ENCODE assay signal across 7 cellular contexts in the genomic region with DNA sequence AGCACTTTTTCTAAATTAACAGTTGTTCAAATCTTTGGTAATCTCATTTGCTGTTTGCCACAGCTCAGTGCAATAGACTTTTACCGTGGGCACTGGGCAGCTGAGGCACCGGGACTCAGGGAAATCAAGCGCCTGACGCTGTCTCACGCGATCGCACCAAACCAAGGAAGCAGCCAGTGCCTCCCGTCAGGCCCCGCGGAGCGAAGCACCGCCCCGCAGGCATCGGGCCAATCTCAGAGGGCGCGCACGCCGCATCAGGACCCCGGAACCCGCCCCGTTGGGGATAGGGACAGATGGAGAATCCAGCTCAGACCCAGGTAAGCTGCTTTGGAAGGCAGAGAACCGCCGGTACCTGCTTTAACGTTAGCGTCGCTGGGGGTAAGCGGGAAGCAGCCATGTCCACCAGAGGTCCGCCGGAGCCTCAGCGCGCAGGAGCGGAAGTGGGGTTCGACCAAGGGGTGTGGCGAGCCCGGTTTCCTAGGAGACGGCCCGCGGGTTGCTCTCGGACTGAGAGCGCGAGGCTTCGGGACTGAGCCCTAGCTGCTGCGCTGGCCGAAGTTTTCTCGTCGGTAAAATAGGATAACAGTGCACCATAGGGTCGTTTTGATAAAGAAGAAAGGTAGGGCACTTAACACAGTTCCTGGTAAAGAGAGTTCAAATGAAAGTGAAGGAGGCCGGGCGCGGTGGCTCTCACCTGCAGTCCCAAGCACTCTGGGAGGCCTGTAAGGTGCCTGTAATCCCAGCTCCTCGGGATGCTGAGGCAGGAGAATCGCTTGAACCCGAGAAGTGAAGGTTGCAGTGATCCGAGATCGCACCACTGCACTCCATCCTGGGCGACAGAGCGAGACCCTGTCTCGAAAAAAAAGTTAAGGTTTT. TPM values are rescaled to one million over a fixed set of nuclear protein-coding genes. Genes with fewer than 3 reads are reported as not detected.
DNase-seq lines count a peak whose midpoint lies in the region; ATAC-seq, FAIRE-seq and TF ChIP-seq lines count a peak whose summit lies in the region.

A gene with protein sequence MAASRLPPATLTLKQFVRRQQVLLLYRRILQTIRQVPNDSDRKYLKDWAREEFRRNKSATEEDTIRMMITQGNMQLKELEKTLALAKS (minus strand): TSS at position 428 of the 876 bp plus-strand sequence. CDS start 31 bp downstream, at position 397.

- TF ChIP-seq CTCF in astrocyte of the cerebellum (IDR thresholded peaks at IDR 0.05; ENCODE audit: low read depth, low read length, missing control alignments), result peak; percentile 16
- no peak for TF ChIP-seq CTCF in hepatocyte (IDR thresholded peaks at IDR 0.05; ENCODE audit: poor library complexity)

- peaks cover 27% of the 10 kb centered on the region for H3K79me2 ChIP-seq in hepatocyte

- peak within 1 kb of the TSS; percentile 96 for H3K27ac ChIP-seq in hepatocyte

- H3K4me3 ChIP-seq in astrocyte of the cerebellum (ENCODE audit: low read depth, low read length) (peak within 1 kb of the TSS; percentile 72), hepatocyte (peak within 1 kb of the TSS; percentile 64)

- H3K27me3 ChIP-seq in hepatocyte, result no peaks in the 10 kb centered on the region

- no peaks in the 10 kb centered on the region for H3K9me2 ChIP-seq in hepatocyte (replicated peaks; ENCODE audit: insufficient read depth)

- H3K4me1 ChIP-seq in hepatocyte (ENCODE audit: insufficient read depth), result peaks cover 17% of the 10 kb centered on the region

- H3K4me2 ChIP-seq in hepatocyte, result peak within 1 kb of the TSS; percentile 88

- no peaks in the 10 kb centered on the region for H3K9me3 ChIP-seq in hepatocyte (ENCODE audit: low read depth)

- no peaks in the 10 kb centered on the region for H4K20me1 ChIP-seq in hepatocyte (ENCODE audit: insufficient read depth, poor library complexity, severe bottlenecking)

- H2AFZ ChIP-seq in hepatocyte, result peak within 1 kb of the TSS; percentile 75

- in situ Hi-C loops in astrocyte of the cerebellum (cut with HindIII; ENCODE audit: low sequenced_read_pairs), result loop anchor here (10.0 kb wide), 2 partner anchors 204 to 274 kb away; a partner anchor contains a TSS

- ATAC-seq in HG02981 (IDR thresholded peaks at IDR 0.05; ENCODE audit: unreplicated experiment), result peak; percentile 98

- 3% methylated on average over 58 of the region's 58 CpGs for WGBS in hepatocyte (ENCODE audit: low lambda C conversion rate, missing lambda C conversion rate)

- peaks cover 3% of the 10 kb centered on the region for H3K36me3 ChIP-seq in hepatocyte (replicated peaks; ENCODE audit: insufficient read depth, low read depth)

- peak; percentile 93 for FAIRE-seq in GM18507 (lab: Jason Lieb, UNC)

- DNase-seq in GM18507 (ENCODE audit: extremely low spot score, insufficient read length, low read depth), result peak; percentile 82
- DNase-seq in NCI-H2029 treated with DMSO at 0.1 percent for 48 hours (lab: John Stamatoyannopoulos, UW), result peak; percentile 87
- peak; percentile 84 for DNase-seq in T-helper 9 cell
- peak; percentile 83 for DNase-seq in astrocyte of the cerebellum (ENCODE audit: low read depth)
- DNase-seq in hepatocyte (ENCODE audit: low spot score), result peak; percentile 97
- DNase-seq in renal cortical epithelial cell (ENCODE audit: low read depth), result peak; percentile 80

RNA-seq across cellular contexts. Expression of the gene that starts here (rescaled TPM):
- total RNA-seq in hepatocyte (38.5 and 48.6 TPM in 2 replicates), renal cortical epithelial cell (30.5 and 35.1 TPM in 2 replicates)
- polyA plus RNA-seq in hepatocyte, result 66.0 and 66.3 TPM in 2 replicates

Comparison
In these comparisons a context has a peak if more than half of its experiments do, and no peak if none do; other contexts are left out.
1. Peak in every context shown above with its lines: DNase-seq, ATAC-seq, H3K4me3 ChIP-seq and H3K27ac ChIP-seq.